ENCODE assay signal across 8 cellular contexts in genomic region chrX:41441934-41442823, GRCh38. TPM values are rescaled to one million over a fixed set of nuclear protein-coding genes. Genes with fewer than 3 reads are reported as not detected.
DNase-seq lines count a peak whose midpoint lies in the region; ATAC-seq and TF ChIP-seq lines count a peak whose summit lies in the region.

No MANE protein-coding gene starts in this region.

- H3K4me3 ChIP-seq in ascending aorta (peak overlapping the region in 1 of 2 donors; percentile 47), skeletal muscle cell (ENCODE audit: low read depth, low read length) (peak overlapping the region; percentile 31)

- H3K4me3 Mint-ChIP-seq in T-helper 17 cell: peak overlapping the region; percentile 77

- H3K27me3 Mint-ChIP-seq in T-helper 17 cell: no peaks in the 10 kb centered on the region

- DNase-seq in HuH-7.5 (ENCODE audit: low spot score): peak; percentile 47
- peak; percentile 83 to 89 (median 88) for DNase-seq in T-helper 17 cell
- peak; percentile 70 to 94 for DNase-seq in ascending aorta (ENCODE audit: low spot score in 2 of 2)
- DNase-seq in hippocampal formation (lab: John Stamatoyannopoulos, UW): peak; percentile 11 to 33
- DNase-seq in skeletal muscle cell (ENCODE audit: low read depth): peak; percentile 51
- no peak for DNase-seq in NK-92 treated with Interleukin-12 subunit alpha and Interleukin-12 subunit beta, amount 100 ng/mL, for 24 hours (lab: John Stamatoyannopoulos, UW)

- TF ChIP-seq CTCF in ascending aorta (IDR thresholded peaks at IDR 0.05): peak; percentile 39 to 66 (median 60)

- no peaks in the 10 kb centered on the region for H3K36me3 Mint-ChIP-seq in T-helper 17 cell (ENCODE audit: low read depth)

- ATAC-seq in GM21528 (IDR thresholded peaks at IDR 0.05; ENCODE audit: low FRiP score, unreplicated experiment) (peak; percentile 86), T-helper 17 cell (peak; percentile 96)

- peak overlapping the region; percentile 60 for H3K27ac Mint-ChIP-seq in T-helper 17 cell

- H3K36me3 ChIP-seq in ES-I3 (ENCODE audit: insufficient read depth, low read length): no peaks in the 10 kb centered on the region
- H3K36me3 ChIP-seq in ascending aorta: no peaks in the 10 kb centered on the region

- no peaks in the 10 kb centered on the region for H3K4me1 Mint-ChIP-seq in T-helper 17 cell

- H3K4me1 ChIP-seq in ES-I3 (ENCODE audit: insufficient read depth, low read length) (peaks cover 7% of the 10 kb centered on the region; the same call in 1 of the 2 replicates), ascending aorta (no peaks in the 10 kb centered on the region)

- H3K9me3 ChIP-seq in ES-I3 (ENCODE audit: control insufficient read depth, insufficient read depth, low read length) (no peaks in the 10 kb centered on the region), T-helper 17 cell (ENCODE audit: control insufficient read depth, low read length, poor library complexity, severe bottlenecking) (no peaks in the 10 kb centered on the region), ascending aorta (no peaks in the 10 kb centered on the region)

- H3K9ac ChIP-seq in ES-I3 (ENCODE audit: low read depth, low read length): peak overlapping the region; percentile 71

- no peaks in the 10 kb centered on the region for H3K27me3 ChIP-seq in ascending aorta

- intact Hi-C loops in ascending aorta (cut with DNase I): loop anchor here (2.0 to 10.0 kb wide), 3 partner anchors 107 to 263 kb away; partner anchors contain the start of gene DDX3X

- peak overlapping the region; percentile 49 to 78 for H3K27ac ChIP-seq in ascending aorta

RNA-seq across cellular contexts. Expression of gene NYX, which starts 5.0 kb away (rescaled TPM):
- total RNA-seq in T-helper 17 cell (not detected), ascending aorta (not detected)
